ENCODE assay signal across 18 cellular contexts in the genomic region with DNA sequence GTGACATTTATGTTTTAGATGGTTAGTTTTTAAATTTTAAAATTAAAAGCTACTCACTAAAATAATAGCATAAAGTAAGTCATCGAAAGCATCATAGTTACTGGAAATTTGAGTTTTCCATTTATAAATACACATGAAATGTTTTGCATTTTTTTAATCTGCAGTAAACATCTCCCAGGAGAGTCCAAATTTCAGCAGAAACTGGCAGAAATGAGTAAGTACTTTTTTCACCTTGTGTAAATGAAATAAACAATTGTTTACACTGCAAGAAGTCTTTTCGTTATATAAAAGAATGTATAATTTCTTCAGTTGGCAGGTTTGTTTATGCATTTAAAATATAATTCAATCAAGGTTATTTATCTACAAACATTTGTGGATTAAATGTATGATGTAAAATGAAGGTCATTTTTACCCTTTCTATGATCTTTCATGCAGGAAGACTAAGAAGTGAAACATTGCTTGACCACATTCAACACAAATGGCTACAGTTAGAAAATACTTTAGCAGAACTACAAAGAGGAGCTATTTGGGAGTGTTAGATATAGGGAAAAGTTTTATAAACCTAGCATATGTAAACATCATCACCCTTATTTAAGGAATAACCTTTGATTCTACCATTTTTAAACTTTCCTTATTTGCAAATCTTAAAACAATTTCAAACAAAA. TPM values are rescaled to one million over a fixed set of nuclear protein-coding genes. Genes with fewer than 3 reads are reported as not detected.
DNase-seq lines count a peak whose midpoint lies in the region; ATAC-seq, FAIRE-seq and TF ChIP-seq lines count a peak whose summit lies in the region.
"Had no signal": no experiment of that assay in that cellular context is flagged by ENCODE, and none has a peak within 500 bp of the region (broad histone marks: within the 10 kb centered on the region; RNA-seq: fewer than 3 reads in every experiment).

No MANE protein-coding gene starts in this region.

- no peaks in the 10 kb centered on the region for H3K4me1 Mint-ChIP-seq in activated T-cell treated with anti-CD3 and anti-CD28 coated beads, Interleukin-2, amount 50 U/mL, for 4 hours (ENCODE audit: low read depth)

- no peak overlapping the region for H3K9ac ChIP-seq in kidney (ENCODE audit: low read length in 2 of 2)

- TF ChIP-seq CTCF in kidney (IDR thresholded peaks at IDR 0.05; ENCODE audit: borderline replicate concordance, extremely low read depth, insufficient read depth), result no peak

- no peaks in the 10 kb centered on the region for H3K27me3 Mint-ChIP-seq in activated T-cell treated with anti-CD3 and anti-CD28 coated beads, Interleukin-2, amount 50 U/mL, for 4 hours (ENCODE audit: low read depth)
- H3K27me3 Mint-ChIP-seq: naive B cell, T-helper 17 cell had no signal

- peak; percentile 74 for FAIRE-seq in GM12891 (lab: Jason Lieb, UNC)
- peak; percentile 29 for FAIRE-seq in kidney (lab: Jason Lieb, UNC)
- FAIRE-seq: K562 had no signal

- no peak overlapping the region for H3K4me3 Mint-ChIP-seq in activated T-cell treated with anti-CD3 and anti-CD28 coated beads, Interleukin-2, amount 50 U/mL, for 4 hours
- H3K4me3 Mint-ChIP-seq: naive B cell, T-helper 17 cell had no signal

- intact Hi-C loops in kidney (cut with DNase I), result no loop called here

- no peak overlapping the region for H3K27ac ChIP-seq in kidney (ENCODE audit: low read depth in 2 of 2, low read length in 2 of 2)

- peak; percentile 51 for ATAC-seq in GM19351 (IDR thresholded peaks at IDR 0.05; ENCODE audit: unreplicated experiment)
- ATAC-seq in HG03354 (IDR thresholded peaks at IDR 0.05; ENCODE audit: poor library complexity, severe bottlenecking, unreplicated experiment), result peak; percentile 66
- no peak for ATAC-seq in activated T-cell treated with anti-CD3 and anti-CD28 coated beads, Interleukin-2, amount 50 U/mL, for 4 hours
- ATAC-seq in HG02623 (IDR thresholded peaks at IDR 0.05; ENCODE audit: unreplicated experiment), result no peak
- ATAC-seq: esophagus mucosa, heart left ventricle, K562, T-helper 17 cell had no signal

- no peaks in the 10 kb centered on the region for H3K9me3 ChIP-seq in kidney (ENCODE audit: control insufficient read depth in 1 of 2, low read length in 2 of 2)
- H3K9me3 ChIP-seq: heart left ventricle had no signal

- H3K9me3 Mint-ChIP-seq in activated T-cell treated with anti-CD3 and anti-CD28 coated beads, Interleukin-2, amount 50 U/mL, for 4 hours, result no peaks in the 10 kb centered on the region
- H3K9me3 Mint-ChIP-seq: naive B cell had no signal

- H3K4me1 ChIP-seq in kidney (ENCODE audit: control insufficient read depth in 1 of 2, insufficient read depth in 1 of 2, low read depth in 1 of 2, low read length in 2 of 2), result no peaks in the 10 kb centered on the region

- DNase-seq in GM12891 (ENCODE audit: insufficient read length, low spot score), result no peak
- DNase-seq in kidney, result no peak
- DNase-seq in activated T-cell treated with anti-CD3 and anti-CD28 coated beads, Interleukin-2, amount 50 U/mL, for 4 hours, result no peak
- no peak for DNase-seq in Ammon's horn (ENCODE audit: low spot score)
- DNase-seq in COR-L47 (lab: John Stamatoyannopoulos, UW), result no peak
- DNase-seq: activated CD4-positive, alpha-beta T cell treated with anti-CD3 and anti-CD28 coated beads for 48 hours; heart left ventricle; naive B cell; NCI-H1436 treated with DMSO at 0.1 percent for 48 hours; NCI-H510A; stimulated activated CD8-positive, alpha-beta memory T cell treated with anti-CD3 and anti-CD28 coated beads, Interleukin-4, amount 100 ng/mL, for 48 hours; T-helper 17 cell had no signal

- no peak for TF ChIP-seq POLR2A in GM12891 (IDR thresholded peaks at IDR 0.05; ENCODE audit: low read depth, low read length)

- H3K36me3 Mint-ChIP-seq in activated T-cell treated with anti-CD3 and anti-CD28 coated beads, Interleukin-2, amount 50 U/mL, for 4 hours (ENCODE audit: insufficient read depth), result peaks cover 24% of the 10 kb centered on the region

- H3K4me3 ChIP-seq in kidney (ENCODE audit: low read length in 2 of 2), result no peak overlapping the region
- H3K4me3 ChIP-seq: coronary artery, K562 had no signal

- H3K36me3 ChIP-seq in kidney (ENCODE audit: control insufficient read depth in 1 of 2, insufficient read depth in 2 of 2, low read length in 2 of 2), result peaks cover 3% of the 10 kb centered on the region in 2 donors

TF ChIP-seq in GM12891, 5 proteins besides CTCF, POLR2A, EP300 and RAD21:
- no peak for TF ChIP-seq SPI1 (IDR thresholded peaks at IDR 0.05; ENCODE audit: low read depth, low read length)
- no peak for TF ChIP-seq POU2F2 (IDR thresholded peaks at IDR 0.05; ENCODE audit: low read depth, low read length)
- no peak for TF ChIP-seq TAF1 (IDR thresholded peaks at IDR 0.05; ENCODE audit: low read depth, low read length)
- no peak for TF ChIP-seq POLR2AphosphoS5 (IDR thresholded peaks at IDR 0.05; ENCODE audit: low read depth, low read length)
- TF ChIP-seq PAX5 (IDR thresholded peaks at IDR 0.05; ENCODE audit: insufficient read depth, low read length, severe bottlenecking), result no peak

RNA-seq across cellular contexts. Expression of gene RCBTB2, which starts 55.6 kb away (rescaled TPM):
- polyA plus RNA-seq in GM12891 (2012; ENCODE audit: low read depth, missing spikeins), result 15.5 TPM
- 19.6 TPM for total RNA-seq in kidney
- 17.0 TPM for polyA plus RNA-seq in kidney (ENCODE audit: insufficient read depth, low read depth, low replicate concordance)
- total RNA-seq in activated T-cell treated with anti-CD3 and anti-CD28 coated beads, Interleukin-2, amount 50 U/mL, for 4 hours, result 1 to 10 TPM; 1.3 to 1.5 (median 1.4) TPM

Comparison
In these comparisons a context has a peak if more than half of its experiments do, and no peak if none do; other contexts are left out.
1. ATAC-seq: peak in GM19351 (single experiment) and HG03354 (single experiment); none in activated T-cell treated with anti-CD3 and anti-CD28 coated beads, Interleukin-2, amount 50 U/mL, for 4 hours (0 of 2) and HG02623 (single experiment).